In the genomic region with DNA sequence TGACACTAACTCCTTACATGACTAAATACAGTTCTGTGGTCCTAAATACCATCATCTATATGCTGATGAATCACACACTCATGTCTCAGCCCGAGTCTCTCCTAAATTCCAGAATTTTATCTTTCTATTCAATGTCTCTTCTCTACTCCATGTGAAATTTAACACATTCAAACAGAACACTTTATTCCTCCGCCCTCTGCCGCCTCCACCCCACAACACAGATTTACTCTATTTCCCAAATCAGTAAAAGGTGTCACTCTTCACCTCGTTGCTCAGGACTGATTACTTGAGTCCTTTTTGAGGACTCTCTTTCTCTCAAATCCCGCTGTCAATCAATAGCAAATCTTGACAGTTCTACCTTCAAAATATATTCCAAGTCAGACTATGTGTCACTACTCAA, we compare ENCODE assay signal across 34 cellular contexts.
"Had no signal": no experiment of that assay in that cellular context is flagged by ENCODE, and none has a peak within 500 bp of the region (broad histone marks: within the 10 kb centered on the region; RNA-seq: fewer than 3 reads in every experiment).

No MANE protein-coding gene starts in this region.

- H3K9ac ChIP-seq: KMS-11 had no signal

- H3K36me3 ChIP-seq: MG63 had no signal

- H3K27ac ChIP-seq: KMS-11 had no signal

- H3K9me3 ChIP-seq: MG63 had no signal

- DNase-seq: Karpas-422, Kasumi-1, KG1, MG63, MM.1S, MV-4-11, NCI-H1048, NCI-H1092, NCI-H1092 treated with DMSO at 0.1 percent for 48 hours, NCI-H1105, NCI-H1105 treated with DMSO at 0.1 percent for 48 hours, NCI-H1417, NCI-H1417 treated with DMSO at 0.1 percent for 48 hours, NCI-H1436, NCI-H1436 treated with DMSO at 0.1 percent for 48 hours, NCI-H146, NCI-H1694, NCI-H1694 treated with DMSO at 0.1 percent for 48 hours, NCI-H187, NCI-H187 treated with DMSO at 0.1 percent for 48 hours, NCI-H1930, NCI-H2029, NCI-H2029 treated with DMSO at 0.1 percent for 48 hours, NCI-H2081, NCI-H2081 treated with DMSO at 0.1 percent for 48 hours, NCI-H2107, NCI-H2171, NCI-H2171 treated with DMSO at 0.1 percent for 48 hours, NCI-H2227 treated with DMSO at 0.1 percent for 48 hours, NCI-H226, NCI-H345, NCI-H446, NCI-H446 treated with DMSO at 0.1 percent for 48 hours had no signal

- H3K4me3 ChIP-seq: MG63 had no signal

- H3K4me2 ChIP-seq: KMS-11 had no signal
